Comparison of ENCODE assay signal across 17 cellular contexts in the genomic region with DNA sequence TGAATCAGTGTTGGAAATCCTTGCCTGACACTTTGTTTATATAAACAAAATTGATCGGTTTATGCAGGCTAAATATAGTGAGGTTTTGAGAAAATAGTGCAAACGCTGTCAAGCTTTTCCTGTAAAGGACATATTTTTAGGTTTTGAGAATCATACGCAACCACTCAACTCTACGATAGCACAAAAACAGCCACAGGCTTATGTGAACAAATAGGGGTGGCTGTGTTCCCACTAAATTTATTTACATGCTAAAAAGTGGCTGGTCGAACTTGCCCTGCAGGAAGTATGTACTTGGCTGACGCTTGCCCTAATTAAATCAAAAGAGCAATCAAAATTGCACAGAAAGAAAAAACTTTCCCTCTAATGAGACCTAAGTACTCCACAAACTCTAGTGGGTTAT.
DNase-seq lines count a peak whose midpoint lies in the region; ATAC-seq and TF ChIP-seq lines count a peak whose summit lies in the region.
"Had no signal": no experiment of that assay in that cellular context is flagged by ENCODE, and none has a peak within 500 bp of the region (broad histone marks: within the 10 kb centered on the region; RNA-seq: fewer than 3 reads in every experiment).

No MANE protein-coding gene starts in this region.

- no peaks in the 10 kb centered on the region for H3K4me1 ChIP-seq in CD4-positive, CD25-positive, alpha-beta regulatory T cell (ENCODE audit: control insufficient read depth, insufficient read depth, low read length, poor library complexity, severe bottlenecking)
- H3K4me1 ChIP-seq: HAP-1 had no signal

- peaks cover 0 to 6% (median 0%) of the 10 kb centered on the region in 7 donors for H3K9me3 Mint-ChIP-seq in CD4-positive, CD25-positive, alpha-beta regulatory T cell
- H3K9me3 Mint-ChIP-seq in T-cell: peaks cover 0 to 1% (median 0%) of the 10 kb centered on the region in 3 donors
- H3K9me3 Mint-ChIP-seq in immature natural killer cell: peaks cover 0 to 10% (median 0%) of the 10 kb centered on the region in 6 donors
- H3K9me3 Mint-ChIP-seq: nephron progenitor cell had no signal

- H3K4me3 ChIP-seq in CD4-positive, CD25-positive, alpha-beta regulatory T cell (ENCODE audit: low read depth, low read length): peak overlapping the region; percentile 28
- H3K4me3 ChIP-seq: esophagus squamous epithelium, HAP-1, transverse colon had no signal

- H3K36me3 Mint-ChIP-seq in CD4-positive, CD25-positive, alpha-beta regulatory T cell: no peaks in the 10 kb centered on the region
- H3K36me3 Mint-ChIP-seq in T-cell (no peaks in the 10 kb centered on the region), immature natural killer cell (no peaks in the 10 kb centered on the region)
- H3K36me3 Mint-ChIP-seq: stimulated activated memory B cell treated with anti-CD40 and anti-IgM and Interleukin-4, amounts not matched to agents 10 μg/mL and 1 μg/mL and 100 μg/mL, for 72 hours had no signal

- H3K4me1 Mint-ChIP-seq in CD4-positive, CD25-positive, alpha-beta regulatory T cell: peaks cover 2 to 24% (median 9%) of the 10 kb centered on the region in 4 donors
- H3K4me1 Mint-ChIP-seq in T-cell (peaks cover 24 to 27% (median 24%) of the 10 kb centered on the region in 3 donors), immature natural killer cell (peaks cover 32 to 43% of the 10 kb centered on the region in 2 donors)
- H3K4me1 Mint-ChIP-seq: stimulated activated memory B cell treated with anti-CD40 and anti-IgM and Interleukin-4, amounts not matched to agents 10 μg/mL and 1 μg/mL and 100 μg/mL, for 72 hours had no signal

- peak; percentile 2 for DNase-seq in DMS153 (lab: John Stamatoyannopoulos, UW)
- no peak for DNase-seq in DMS153 treated with DMSO at 0.1 percent for 48 hours (lab: John Stamatoyannopoulos, UW; ENCODE audit: unreplicated experiment)
- DNase-seq in CD4-positive, CD25-positive, alpha-beta regulatory T cell: no peak
- DNase-seq in T-cell: no peak
- DNase-seq in immature natural killer cell: peak in 2 of 3 donors; percentile 12 to 23
- no peak for DNase-seq in activated effector memory CD4-positive, alpha-beta T cell treated with Interleukin-2 at 50 U/mL for 16 hours
- no peak for DNase-seq in RWPE1 (ENCODE audit: low spot score)
- DNase-seq: esophagus squamous epithelium, glutamatergic neuron, mammary epithelial cell, NCI-H1436, nephron progenitor cell had no signal

- H3K27me3 Mint-ChIP-seq in CD4-positive, CD25-positive, alpha-beta regulatory T cell: no peaks in the 10 kb centered on the region
- H3K27me3 Mint-ChIP-seq in T-cell: no peaks in the 10 kb centered on the region
- H3K27me3 Mint-ChIP-seq in immature natural killer cell (ENCODE audit: low read depth in 3 of 3): peaks cover 0 to 4% (median 2%) of the 10 kb centered on the region in 3 donors
- H3K27me3 Mint-ChIP-seq: stimulated activated memory B cell treated with anti-CD40 and anti-IgM and Interleukin-4, amounts not matched to agents 10 μg/mL and 1 μg/mL and 100 μg/mL, for 72 hours had no signal

- no peak for TF ChIP-seq CTCF in RWPE1 (conservative IDR thresholded peaks at IDR 0.05; ENCODE audit: low read depth)

- no peaks in the 10 kb centered on the region for H3K36me3 ChIP-seq in CD4-positive, CD25-positive, alpha-beta regulatory T cell (ENCODE audit: control insufficient read depth, insufficient read depth, low read length)
- H3K36me3 ChIP-seq: esophagus squamous epithelium, HAP-1, transverse colon had no signal

- peak overlapping the region; percentile 56 for H3K27ac ChIP-seq in CD4-positive, CD25-positive, alpha-beta regulatory T cell (ENCODE audit: insufficient read depth, low read length, poor library complexity, severe bottlenecking)
- no peak overlapping the region for H3K27ac ChIP-seq in RWPE1
- H3K27ac ChIP-seq: 22Rv1, transverse colon had no signal

- CTCF ChIA-PET in T-cell (lab: Charles Lee) (no interaction called here), RWPE1 (lab: Yijun Ruan, JAX) (interaction anchor here (0.6 kb wide), 3 partner anchors 117 to 1387 kb away, joined by 3 read pairs; no protein-coding TSS in a partner anchor)

- peak overlapping the region in 2 of 3 donors; percentile 80 to 88 for H3K27ac Mint-ChIP-seq in CD4-positive, CD25-positive, alpha-beta regulatory T cell
- peak overlapping the region; percentile 91 to 92 for H3K27ac Mint-ChIP-seq in T-cell
- peak overlapping the region; percentile 88 to 95 (median 92) for H3K27ac Mint-ChIP-seq in immature natural killer cell
- H3K27ac Mint-ChIP-seq: nephron progenitor cell; stimulated activated memory B cell treated with anti-CD40 and anti-IgM and Interleukin-4, amounts not matched to agents 10 μg/mL and 1 μg/mL and 100 μg/mL, for 72 hours had no signal

- no peaks in the 10 kb centered on the region for H3K9me3 ChIP-seq in CD4-positive, CD25-positive, alpha-beta regulatory T cell (ENCODE audit: control insufficient read depth in 2 of 2, low read length in 2 of 2)
- H3K9me3 ChIP-seq: esophagus squamous epithelium, HAP-1, transverse colon had no signal

- H3K27me3 ChIP-seq in CD4-positive, CD25-positive, alpha-beta regulatory T cell (ENCODE audit: control insufficient read depth, insufficient read depth, low read length): no peaks in the 10 kb centered on the region
- H3K27me3 ChIP-seq: esophagus squamous epithelium, transverse colon had no signal

- no peak for ATAC-seq in CD4-positive, CD25-positive, alpha-beta regulatory T cell (ENCODE audit: low read depth in 2 of 2)
- ATAC-seq in T-cell (replicated peaks in 1 of 4) (no peak), GM21717 (IDR thresholded peaks at IDR 0.05; ENCODE audit: unreplicated experiment) (no peak)
- ATAC-seq: stimulated activated memory B cell treated with anti-CD40 and anti-IgM and Interleukin-4, amounts not matched to agents 10 μg/mL and 1 μg/mL and 100 μg/mL, for 72 hours had no signal

- POLR2A ChIA-PET in T-cell (lab: Charles Lee) (interaction anchor here in 1 of 2 donors (0.5 kb wide), 1 partner anchor 102 kb away, joined by 5 read pairs; no protein-coding TSS in a partner anchor), RWPE1 (lab: Yijun Ruan, JAX; ENCODE audit: low non-redundant PET) (no interaction called here)

- H3K4me3 Mint-ChIP-seq in CD4-positive, CD25-positive, alpha-beta regulatory T cell: peak overlapping the region; percentile 27 to 79 (median 72)
- H3K4me3 Mint-ChIP-seq in T-cell (peak overlapping the region in 1 of 3 donors; percentile 62), immature natural killer cell (peak overlapping the region; percentile 71 to 87 (median 80))
- H3K4me3 Mint-ChIP-seq: nephron progenitor cell; stimulated activated memory B cell treated with anti-CD40 and anti-IgM and Interleukin-4, amounts not matched to agents 10 μg/mL and 1 μg/mL and 100 μg/mL, for 72 hours had no signal

Comparison
In these comparisons a context has a peak if more than half of its experiments do, and no peak if none do; other contexts are left out.
1. DNase-seq: peak in DMS153 (single experiment) and immature natural killer cell (2 of 3); none in DMS153 treated with DMSO at 0.1 percent for 48 hours (single experiment), CD4-positive, CD25-positive, alpha-beta regulatory T cell (0 of 3), T-cell (0 of 34), activated effector memory CD4-positive, alpha-beta T cell treated with Interleukin-2 at 50 U/mL for 16 hours (single experiment) and RWPE1 (single experiment).
2. Peak in every context shown above with its lines, with median percentiles within 50 percentile points of each other: H3K27ac Mint-ChIP-seq.